Comparison of ENCODE assay signal across 1 cellular context in genomic region chr19:43662487-43662886, GRCh38.
A peak's percentile ranks its signal among the peaks of the same experiment; 100 is the strongest.
TF ChIP-seq lines count a peak whose summit lies in the region.

No MANE protein-coding gene starts in this region.

TF ChIP-seq in K562, 482 proteins besides CTCF, POLR2A, EP300 and RAD21:
- TF ChIP-seq FOS (IDR thresholded peaks at IDR 0.05; ENCODE audit: extremely low read depth, insufficient read length) (no peak), ZNF707 (CRISPR knock-in tag; conservative IDR thresholded peaks at IDR 0.05) (no peak), ZNF384 (IDR thresholded peaks at IDR 0.05; ENCODE audit: low read depth, low read length) (peak; percentile 90)
